Comparison of ENCODE assay signal across 8 cellular contexts in genomic region chr2:64019083-64019974, GRCh38. TPM values are rescaled to one million over a fixed set of nuclear protein-coding genes. Genes with fewer than 3 reads are reported as not detected.
DNase-seq lines count a peak whose midpoint lies in the region; ATAC-seq lines count a peak whose summit lies in the region.

A gene with protein sequence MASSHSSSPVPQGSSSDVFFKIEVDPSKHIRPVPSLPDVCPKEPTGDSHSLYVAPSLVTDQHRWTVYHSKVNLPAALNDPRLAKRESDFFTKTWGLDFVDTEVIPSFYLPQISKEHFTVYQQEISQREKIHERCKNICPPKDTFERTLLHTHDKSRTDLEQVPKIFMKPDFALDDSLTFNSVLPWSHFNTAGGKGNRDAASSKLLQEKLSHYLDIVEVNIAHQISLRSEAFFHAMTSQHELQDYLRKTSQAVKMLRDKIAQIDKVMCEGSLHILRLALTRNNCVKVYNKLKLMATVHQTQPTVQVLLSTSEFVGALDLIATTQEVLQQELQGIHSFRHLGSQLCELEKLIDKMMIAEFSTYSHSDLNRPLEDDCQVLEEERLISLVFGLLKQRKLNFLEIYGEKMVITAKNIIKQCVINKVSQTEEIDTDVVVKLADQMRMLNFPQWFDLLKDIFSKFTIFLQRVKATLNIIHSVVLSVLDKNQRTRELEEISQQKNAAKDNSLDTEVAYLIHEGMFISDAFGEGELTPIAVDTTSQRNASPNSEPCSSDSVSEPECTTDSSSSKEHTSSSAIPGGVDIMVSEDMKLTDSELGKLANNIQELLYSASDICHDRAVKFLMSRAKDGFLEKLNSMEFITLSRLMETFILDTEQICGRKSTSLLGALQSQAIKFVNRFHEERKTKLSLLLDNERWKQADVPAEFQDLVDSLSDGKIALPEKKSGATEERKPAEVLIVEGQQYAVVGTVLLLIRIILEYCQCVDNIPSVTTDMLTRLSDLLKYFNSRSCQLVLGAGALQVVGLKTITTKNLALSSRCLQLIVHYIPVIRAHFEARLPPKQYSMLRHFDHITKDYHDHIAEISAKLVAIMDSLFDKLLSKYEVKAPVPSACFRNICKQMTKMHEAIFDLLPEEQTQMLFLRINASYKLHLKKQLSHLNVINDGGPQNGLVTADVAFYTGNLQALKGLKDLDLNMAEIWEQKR (minus strand): TSS chr2:64019428. CDS start chr2:63983999, 35,429 bp downstream.

- peaks cover 7% of the 10 kb centered on the region for H3K79me2 ChIP-seq in mesendoderm (ENCODE audit: control insufficient read depth, insufficient read depth, low read length)

- peak within 1 kb of the TSS; percentile 95 for H3K4ac ChIP-seq in mesendoderm (ENCODE audit: low read depth, low read length)

- H3K23ac ChIP-seq in mesendoderm (ENCODE audit: low read length) = no peak within 1 kb of the TSS

- H3K27ac ChIP-seq in mesendoderm (ENCODE audit: low read depth, low read length) = peak within 1 kb of the TSS; percentile 93

- no peaks in the 10 kb centered on the region for H3K9me3 Mint-ChIP-seq in effector memory CD8-positive, alpha-beta T cell

- H3K27ac Mint-ChIP-seq in effector memory CD8-positive, alpha-beta T cell = peak within 1 kb of the TSS; percentile 95 to 98

- DNase-seq in SIG-M5 treated with dmso at 0.1 percent for 504 hours (lab: John Stamatoyannopoulos, UW; ENCODE audit: unreplicated experiment) (peak; percentile 62), SIG-M5 (lab: John Stamatoyannopoulos, UW) (no peak), NCI-H510A (lab: John Stamatoyannopoulos, UW) (peak; percentile 32), mesendoderm (peak; percentile 74)
- DNase-seq in activated CD8-positive, alpha-beta memory T cell treated with anti-CD3 and anti-CD28 coated beads for 24 hours = peak; percentile 87
- peak; percentile 46 to 56 (median 50) for DNase-seq in effector memory CD8-positive, alpha-beta T cell
- DNase-seq in stimulated activated CD8-positive, alpha-beta memory T cell treated with anti-CD3 and anti-CD28 coated beads, Interleukin-12 subunit alpha, Interleukin-12 subunit beta, amount 100 ng/mL, for 24 hours (ENCODE audit: extremely low read depth) = peak; percentile 19

- no peaks in the 10 kb centered on the region for H3K36me3 ChIP-seq in mesendoderm (ENCODE audit: control insufficient read depth, insufficient read depth, low read length)

- peaks cover 23 to 38% of the 10 kb centered on the region in 2 donors for H3K4me1 Mint-ChIP-seq in effector memory CD8-positive, alpha-beta T cell (ENCODE audit: low read depth in 2 of 2)

- no peaks in the 10 kb centered on the region for H3K27me3 ChIP-seq in mesendoderm (ENCODE audit: insufficient read depth, low read length, poor library complexity)

- peak within 1 kb of the TSS; percentile 1 for H2BK5ac ChIP-seq in mesendoderm (ENCODE audit: low read length)

- ATAC-seq in HG02885 (IDR thresholded peaks at IDR 0.05; ENCODE audit: poor library complexity, unreplicated experiment) = peak; percentile 75
- peak; percentile 84 for ATAC-seq in effector memory CD8-positive, alpha-beta T cell (replicated peaks)

- peak within 1 kb of the TSS; percentile 94 for H3K18ac ChIP-seq in mesendoderm (ENCODE audit: low read length)

- peaks cover 2% of the 10 kb centered on the region for H3K4me1 ChIP-seq in mesendoderm (ENCODE audit: control insufficient read depth, low read depth, low read length)

- H3K56ac ChIP-seq in mesendoderm (ENCODE audit: low read length) = peak within 1 kb of the TSS; percentile 90

- peaks cover 15% of the 10 kb centered on the region for H3K36me3 Mint-ChIP-seq in effector memory CD8-positive, alpha-beta T cell (ENCODE audit: insufficient read depth)

- peak within 1 kb of the TSS; percentile 99 for H4K8ac ChIP-seq in mesendoderm (ENCODE audit: low read depth, low read length)

- H2BK120ac ChIP-seq in mesendoderm (ENCODE audit: low read depth, low read length) = peak within 1 kb of the TSS; percentile 73

- H3K4me3 Mint-ChIP-seq in effector memory CD8-positive, alpha-beta T cell = peak within 1 kb of the TSS; percentile 99

- peak within 1 kb of the TSS; percentile 37 for H2BK15ac ChIP-seq in mesendoderm (replicated peaks; ENCODE audit: low read depth)

- no peaks in the 10 kb centered on the region for H3K27me3 Mint-ChIP-seq in effector memory CD8-positive, alpha-beta T cell

- H3K79me1 ChIP-seq in mesendoderm (ENCODE audit: low read length) = peaks cover 2% of the 10 kb centered on the region

- peak within 1 kb of the TSS; percentile 72 for H3K4me2 ChIP-seq in mesendoderm (ENCODE audit: low read length)

- peak within 1 kb of the TSS; percentile 55 for H3K4me3 ChIP-seq in mesendoderm (ENCODE audit: low read length)

- no peak within 1 kb of the TSS for H4K5ac ChIP-seq in mesendoderm (ENCODE audit: low read length)

- WGBS in mesendoderm (ENCODE audit: extremely low coverage, insufficient coverage, low lambda C conversion rate) = no CpG with 5 or more reads among the region's 77 CpGs

- peak within 1 kb of the TSS; percentile 82 for H3K9ac ChIP-seq in mesendoderm (ENCODE audit: low read length)

- no peak within 1 kb of the TSS for H2AK5ac ChIP-seq in mesendoderm (ENCODE audit: low read length)

RNA-seq across cellular contexts. Expression of the gene that starts here (rescaled TPM):
- polyA plus RNA-seq in mesendoderm (2013, experiment 1 of 2) = 6.7 TPM
- 7.0 TPM for polyA plus RNA-seq in mesendoderm (2013, experiment 2 of 2)
